1 cellular context compared by ENCODE assay signal in the genomic region with DNA sequence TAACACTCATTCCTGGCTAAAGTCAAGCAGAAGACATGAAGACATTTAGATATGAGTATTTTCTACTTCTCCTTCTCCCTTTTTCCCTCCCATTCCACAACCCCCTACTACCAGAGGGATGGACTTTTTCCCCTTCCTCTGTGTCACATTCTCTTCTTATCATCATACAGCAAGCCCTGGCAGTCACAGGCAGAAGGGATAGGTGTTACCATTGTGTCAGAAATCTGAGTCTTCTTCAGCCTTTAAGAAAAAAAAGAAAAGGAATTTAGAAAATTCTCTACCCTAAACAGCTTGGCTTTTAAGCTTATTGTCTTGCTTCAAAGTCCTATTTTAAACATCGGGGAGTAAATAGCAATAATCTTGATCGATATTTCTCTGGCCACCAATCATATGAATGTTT.
TF ChIP-seq lines count a peak whose summit lies in the region.

No MANE protein-coding gene starts in this region.

TF ChIP-seq in GM23338, 12 proteins besides CTCF, POLR2A, EP300 and RAD21:
- TF ChIP-seq, protein P1, sequence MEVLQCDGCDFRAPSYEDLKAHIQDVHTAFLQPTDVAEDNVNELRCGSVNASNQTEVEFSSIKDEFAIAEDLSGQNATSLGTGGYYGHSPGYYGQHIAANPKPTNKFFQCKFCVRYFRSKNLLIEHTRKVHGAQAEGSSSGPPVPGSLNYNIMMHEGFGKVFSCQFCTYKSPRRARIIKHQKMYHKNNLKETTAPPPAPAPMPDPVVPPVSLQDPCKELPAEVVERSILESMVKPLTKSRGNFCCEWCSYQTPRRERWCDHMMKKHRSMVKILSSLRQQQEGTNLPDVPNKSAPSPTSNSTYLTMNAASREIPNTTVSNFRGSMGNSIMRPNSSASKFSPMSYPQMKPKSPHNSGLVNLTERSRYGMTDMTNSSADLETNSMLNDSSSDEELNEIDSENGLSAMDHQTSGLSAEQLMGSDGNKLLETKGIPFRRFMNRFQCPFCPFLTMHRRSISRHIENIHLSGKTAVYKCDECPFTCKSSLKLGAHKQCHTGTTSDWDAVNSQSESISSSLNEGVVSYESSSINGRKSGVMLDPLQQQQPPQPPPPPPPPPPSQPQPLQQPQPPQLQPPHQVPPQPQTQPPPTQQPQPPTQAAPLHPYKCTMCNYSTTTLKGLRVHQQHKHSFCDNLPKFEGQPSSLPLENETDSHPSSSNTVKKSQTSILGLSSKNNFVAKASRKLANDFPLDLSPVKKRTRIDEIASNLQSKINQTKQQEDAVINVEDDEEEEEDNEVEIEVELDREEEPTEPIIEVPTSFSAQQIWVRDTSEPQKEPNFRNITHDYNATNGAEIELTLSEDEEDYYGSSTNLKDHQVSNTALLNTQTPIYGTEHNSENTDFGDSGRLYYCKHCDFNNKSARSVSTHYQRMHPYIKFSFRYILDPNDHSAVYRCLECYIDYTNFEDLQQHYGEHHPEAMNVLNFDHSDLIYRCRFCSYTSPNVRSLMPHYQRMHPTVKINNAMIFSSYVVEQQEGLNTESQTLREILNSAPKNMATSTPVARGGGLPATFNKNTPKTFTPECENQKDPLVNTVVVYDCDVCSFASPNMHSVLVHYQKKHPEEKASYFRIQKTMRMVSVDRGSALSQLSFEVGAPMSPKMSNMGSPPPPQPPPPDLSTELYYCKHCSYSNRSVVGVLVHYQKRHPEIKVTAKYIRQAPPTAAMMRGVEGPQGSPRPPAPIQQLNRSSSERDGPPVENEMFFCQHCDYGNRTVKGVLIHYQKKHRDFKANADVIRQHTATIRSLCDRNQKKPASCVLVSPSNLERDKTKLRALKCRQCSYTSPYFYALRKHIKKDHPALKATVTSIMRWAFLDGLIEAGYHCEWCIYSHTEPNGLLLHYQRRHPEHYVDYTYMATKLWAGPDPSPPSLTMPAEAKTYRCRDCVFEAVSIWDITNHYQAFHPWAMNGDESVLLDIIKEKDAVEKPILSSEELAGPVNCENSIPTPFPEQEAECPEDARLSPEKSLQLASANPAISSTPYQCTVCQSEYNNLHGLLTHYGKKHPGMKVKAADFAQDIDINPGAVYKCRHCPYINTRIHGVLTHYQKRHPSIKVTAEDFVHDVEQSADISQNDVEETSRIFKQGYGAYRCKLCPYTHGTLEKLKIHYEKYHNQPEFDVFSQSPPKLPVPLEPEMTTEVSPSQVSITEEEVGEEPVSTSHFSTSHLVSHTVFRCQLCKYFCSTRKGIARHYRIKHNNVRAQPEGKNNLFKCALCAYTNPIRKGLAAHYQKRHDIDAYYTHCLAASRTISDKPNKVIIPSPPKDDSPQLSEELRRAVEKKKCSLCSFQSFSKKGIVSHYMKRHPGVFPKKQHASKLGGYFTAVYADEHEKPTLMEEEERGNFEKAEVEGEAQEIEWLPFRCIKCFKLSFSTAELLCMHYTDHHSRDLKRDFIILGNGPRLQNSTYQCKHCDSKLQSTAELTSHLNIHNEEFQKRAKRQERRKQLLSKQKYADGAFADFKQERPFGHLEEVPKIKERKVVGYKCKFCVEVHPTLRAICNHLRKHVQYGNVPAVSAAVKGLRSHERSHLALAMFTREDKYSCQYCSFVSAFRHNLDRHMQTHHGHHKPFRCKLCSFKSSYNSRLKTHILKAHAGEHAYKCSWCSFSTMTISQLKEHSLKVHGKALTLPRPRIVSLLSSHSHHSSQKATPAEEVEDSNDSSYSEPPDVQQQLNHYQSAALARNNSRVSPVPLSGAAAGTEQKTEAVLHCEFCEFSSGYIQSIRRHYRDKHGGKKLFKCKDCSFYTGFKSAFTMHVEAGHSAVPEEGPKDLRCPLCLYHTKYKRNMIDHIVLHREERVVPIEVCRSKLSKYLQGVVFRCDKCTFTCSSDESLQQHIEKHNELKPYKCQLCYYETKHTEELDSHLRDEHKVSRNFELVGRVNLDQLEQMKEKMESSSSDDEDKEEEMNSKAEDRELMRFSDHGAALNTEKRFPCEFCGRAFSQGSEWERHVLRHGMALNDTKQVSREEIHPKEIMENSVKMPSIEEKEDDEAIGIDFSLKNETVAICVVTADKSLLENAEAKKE (CRISPR knock-in tag; IDR thresholded peaks at IDR 0.05), result no peak
- TF ChIP-seq CREB1 (CRISPR knock-in tag; IDR thresholded peaks at IDR 0.05; ENCODE audit: low read depth), result no peak
- TF ChIP-seq, protein P2, sequence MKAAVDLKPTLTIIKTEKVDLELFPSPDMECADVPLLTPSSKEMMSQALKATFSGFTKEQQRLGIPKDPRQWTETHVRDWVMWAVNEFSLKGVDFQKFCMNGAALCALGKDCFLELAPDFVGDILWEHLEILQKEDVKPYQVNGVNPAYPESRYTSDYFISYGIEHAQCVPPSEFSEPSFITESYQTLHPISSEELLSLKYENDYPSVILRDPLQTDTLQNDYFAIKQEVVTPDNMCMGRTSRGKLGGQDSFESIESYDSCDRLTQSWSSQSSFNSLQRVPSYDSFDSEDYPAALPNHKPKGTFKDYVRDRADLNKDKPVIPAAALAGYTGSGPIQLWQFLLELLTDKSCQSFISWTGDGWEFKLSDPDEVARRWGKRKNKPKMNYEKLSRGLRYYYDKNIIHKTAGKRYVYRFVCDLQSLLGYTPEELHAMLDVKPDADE (IDR thresholded peaks at IDR 0.05), result no peak
- no peak for TF ChIP-seq EZH2phosphoT487 (IDR thresholded peaks at IDR 0.05; ENCODE audit: unreplicated experiment)
- no peak for TF ChIP-seq POLR2AphosphoS5 (IDR thresholded peaks at IDR 0.05; ENCODE audit: low read depth)
- TF ChIP-seq EZH2 (IDR thresholded peaks at IDR 0.05; ENCODE audit: low read depth, unreplicated experiment), result no peak
- TF ChIP-seq ZNF331 (CRISPR knock-in tag; IDR thresholded peaks at IDR 0.05; ENCODE audit: low read depth), result no peak
- TF ChIP-seq STAT1 (IDR thresholded peaks at IDR 0.05; ENCODE audit: unreplicated experiment), result no peak
